In the genomic region with DNA sequence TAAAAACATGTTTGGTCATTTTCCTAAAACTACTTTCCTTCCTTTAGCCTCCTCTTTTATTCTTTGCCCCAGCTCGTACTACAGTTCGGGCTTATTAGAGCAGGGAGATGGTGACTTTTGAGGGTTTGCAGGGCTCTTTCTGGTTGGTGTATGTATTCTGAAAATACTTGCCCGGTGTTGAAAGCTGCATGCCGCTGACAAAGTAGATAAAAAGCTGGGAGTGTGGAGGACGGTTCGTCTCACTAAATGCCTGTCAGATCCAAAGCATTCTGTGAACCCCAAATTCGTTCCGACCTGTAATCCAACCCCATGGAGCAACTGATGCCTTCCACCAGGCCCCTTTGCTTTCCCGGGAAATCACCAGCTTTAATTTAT, we compare ENCODE assay signal across 9 cellular contexts. TPM values are rescaled to one million over a fixed set of nuclear protein-coding genes. Genes with fewer than 3 reads are reported as not detected.
DNase-seq lines count a peak whose midpoint lies in the region; ATAC-seq, FAIRE-seq and TF ChIP-seq lines count a peak whose summit lies in the region.
"Had no signal": no experiment of that assay in that cellular context is flagged by ENCODE, and none has a peak within 500 bp of the region (broad histone marks: within the 10 kb centered on the region; RNA-seq: fewer than 3 reads in every experiment).

No MANE protein-coding gene starts in this region.

- peaks cover 3% of the 10 kb centered on the region for H3K27me3 ChIP-seq in CD4-positive, alpha-beta memory T cell (ENCODE audit: insufficient read depth, low read length)
- no peaks in the 10 kb centered on the region for H3K27me3 ChIP-seq in IMR-90 (ENCODE audit: control insufficient read depth, insufficient read depth, low read length)
- H3K27me3 ChIP-seq in naive thymus-derived CD4-positive, alpha-beta T cell (ENCODE audit: control insufficient read depth in 2 of 2, insufficient read depth in 2 of 2, low read length in 2 of 2) = no peaks in the 10 kb centered on the region

- peaks cover 36% of the 10 kb centered on the region for H3K4me1 ChIP-seq in CD4-positive, alpha-beta memory T cell (ENCODE audit: insufficient read depth, low read length)
- H3K4me1 ChIP-seq in IMR-90 (ENCODE audit: control insufficient read depth, insufficient read depth, low read length) = peaks cover 10% of the 10 kb centered on the region
- H3K4me1 ChIP-seq in naive thymus-derived CD4-positive, alpha-beta T cell (ENCODE audit: control insufficient read depth in 2 of 2, insufficient read depth in 2 of 2, low read length in 2 of 2) = peaks cover 0 to 24% of the 10 kb centered on the region in 2 donors

- H2BK5ac ChIP-seq in IMR-90 (ENCODE audit: low read depth, low read length, poor library complexity, severe bottlenecking) = peak overlapping the region; percentile 84

- H3K79me1 ChIP-seq in IMR-90 (ENCODE audit: low read depth in 1 of 2, low read length in 2 of 2) = peaks cover 33 to 48% of the 10 kb centered on the region in 2 experiments

- intact Hi-C loops in CD4-positive, alpha-beta memory T cell (cut with micrococcal nuclease) = loop anchor here (2.0 kb wide), 1 partner anchor 25 kb away; no protein-coding TSS in a partner anchor
- intact Hi-C loops in IMR-90 (cut with micrococcal nuclease) = loop anchor here (2.0 to 10.0 kb wide), 3 partner anchors 71 to 241 kb away; partner anchors contain the start of gene TMEM131L
- intact Hi-C loops in naive thymus-derived CD4-positive, alpha-beta T cell (cut with micrococcal nuclease) = loop anchor here (2.0 to 10.0 kb wide), 3 partner anchors 25 to 439 kb away; no protein-coding TSS in a partner anchor

- peak overlapping the region; percentile 76 for H3K9ac ChIP-seq in IMR-90 (ENCODE audit: low read depth, low read length)

- CTCF ChIA-PET in CD4-positive, alpha-beta memory T cell (lab: Charles Lee; ENCODE audit: partially characterized antibody) = interaction anchor here (0.9 to 1.8 kb wide), 4 partner anchors 26 to 138 kb away, joined by 3 to 4 read pairs (median 4); no protein-coding TSS in a partner anchor
- CTCF ChIA-PET in IMR-90 (lab: Yijun Ruan, JAX) = interaction anchor here (0.6 to 1.4 kb wide), 3 partner anchors 11 to 80 kb away, joined by 3 to 6 read pairs (median 4); no protein-coding TSS in a partner anchor
- CTCF ChIA-PET in naive thymus-derived CD4-positive, alpha-beta T cell (lab: Charles Lee) = no interaction called here

- WGBS in IMR-90 (ENCODE audit: extremely low coverage in 2 of 2, insufficient read length in 1 of 2), 2 experiments = no CpG with 5 or more reads among the region's 9 CpGs

- no peak overlapping the region; the same call in 2 of the 3 replicates for H2BK15ac ChIP-seq in IMR-90 (ENCODE audit: low read depth, low read length)

- H3K4ac ChIP-seq in IMR-90 (ENCODE audit: low read depth, low read length) = peak overlapping the region; percentile 66

- peak overlapping the region; percentile 20 to 62 for H3K4me3 ChIP-seq in CD4-positive, alpha-beta memory T cell (ENCODE audit: low read length in 2 of 2)
- peak overlapping the region; percentile 39 for H3K4me3 ChIP-seq in IMR-90 (ENCODE audit: insufficient read depth, low read depth, low read length)
- H3K4me3 ChIP-seq in coronary artery = peak overlapping the region; percentile 82
- peak overlapping the region; percentile 62 for H3K4me3 ChIP-seq in naive thymus-derived CD4-positive, alpha-beta T cell (ENCODE audit: low read length)

- peak overlapping the region; percentile 78 for H3K18ac ChIP-seq in IMR-90 (ENCODE audit: low read depth, low read length)

- dilution Hi-C loops in IMR-90 (cut with HindIII; ENCODE audit: low sequenced_read_pairs, unreplicated experiment) = no loop called here

- no peak for TF ChIP-seq CTCF in IMR-90 (conservative IDR thresholded peaks at IDR 0.05; ENCODE audit: low read depth, low read length)
- TF ChIP-seq CTCF in coronary artery (IDR thresholded peaks at IDR 0.05) = no peak
- no peak for TF ChIP-seq CTCF in D721Med (IDR thresholded peaks at IDR 0.05; ENCODE audit: insufficient read depth, missing control alignments)

- peak overlapping the region; percentile 27 for H4K5ac ChIP-seq in IMR-90 (ENCODE audit: low read depth, low read length)

- FAIRE-seq in D721Med (lab: Jason Lieb, UNC) = no peak
- FAIRE-seq: islet of Langerhans had no signal

- H3K4me1 Mint-ChIP-seq in CD4-positive, alpha-beta memory T cell = peaks cover 33 to 64% (median 45%) of the 10 kb centered on the region in 4 donors
- H3K4me1 Mint-ChIP-seq in naive thymus-derived CD4-positive, alpha-beta T cell = peaks cover 23 to 56% (median 42%) of the 10 kb centered on the region in 7 donors

- BruUV-seq in IMR-90 (replicated peaks; lab: Mats Ljungman, UMichigan) = TSS peak; percentile 6

- H2AK9ac ChIP-seq in IMR-90 (replicated peaks; ENCODE audit: low read depth, low read length, poor library complexity) = peak overlapping the region; percentile 37

- H3K36me3 ChIP-seq in CD4-positive, alpha-beta memory T cell (ENCODE audit: insufficient read depth, low read length) = no peaks in the 10 kb centered on the region
- H3K36me3 ChIP-seq in IMR-90 (ENCODE audit: control insufficient read depth, insufficient read depth, low read length) = no peaks in the 10 kb centered on the region
- no peaks in the 10 kb centered on the region for H3K36me3 ChIP-seq in naive thymus-derived CD4-positive, alpha-beta T cell (ENCODE audit: control insufficient read depth in 2 of 3, insufficient read depth in 3 of 3, low read length in 3 of 3)

- peak overlapping the region; percentile 61 to 87 (median 71) for H3K27ac Mint-ChIP-seq in CD4-positive, alpha-beta memory T cell
- peak overlapping the region in 8 of 9 donors; percentile 19 to 91 (median 77) for H3K27ac Mint-ChIP-seq in naive thymus-derived CD4-positive, alpha-beta T cell

- in situ Hi-C loops in IMR-90 (cut with MboI; ENCODE audit: low sequenced_read_pairs) = no loop called here

- H3K9me3 Mint-ChIP-seq in CD4-positive, alpha-beta memory T cell = peaks cover 0 to 4% (median 0%) of the 10 kb centered on the region in 8 donors
- H3K9me3 Mint-ChIP-seq in naive thymus-derived CD4-positive, alpha-beta T cell = peaks cover 0 to 3% (median 0%) of the 10 kb centered on the region in 11 donors

- H3K14ac ChIP-seq in IMR-90 (replicated peaks; ENCODE audit: low read depth, low read length) = peak overlapping the region; percentile 84

- H3K9me3 ChIP-seq in CD4-positive, alpha-beta memory T cell (ENCODE audit: control insufficient read depth in 1 of 2, low read length in 2 of 2) = no peaks in the 10 kb centered on the region
- no peaks in the 10 kb centered on the region for H3K9me3 ChIP-seq in IMR-90 (ENCODE audit: control insufficient read depth, insufficient read depth, low read length)
- H3K9me3 ChIP-seq in naive thymus-derived CD4-positive, alpha-beta T cell (ENCODE audit: control insufficient read depth in 2 of 3, low read length in 3 of 3) = no peaks in the 10 kb centered on the region

- peak overlapping the region; percentile 84 to 92 (median 90) for H3K4me3 Mint-ChIP-seq in CD4-positive, alpha-beta memory T cell
- peak overlapping the region; percentile 86 to 96 (median 92) for H3K4me3 Mint-ChIP-seq in naive thymus-derived CD4-positive, alpha-beta T cell

- H3K56ac ChIP-seq in IMR-90 (ENCODE audit: extremely low read depth, insufficient read depth, low read length) = peak overlapping the region; percentile 37

- peak overlapping the region; percentile 20 for H4K91ac ChIP-seq in IMR-90 (ENCODE audit: insufficient read depth, low read depth, low read length)

- ATAC-seq in IMR-90 (ENCODE audit: low read depth) (peak; percentile 9; the same call in 1 of the 2 replicates), GM18867 (IDR thresholded peaks at IDR 0.05; ENCODE audit: unreplicated experiment) (no peak)
- ATAC-seq in naive thymus-derived CD4-positive, alpha-beta T cell = no peak

- peak overlapping the region; percentile 36; the same call in 1 of the 2 replicates for H2AK5ac ChIP-seq in IMR-90 (ENCODE audit: low read depth, low read length)

- no peaks in the 10 kb centered on the region for H3K27me3 Mint-ChIP-seq in CD4-positive, alpha-beta memory T cell
- H3K27me3 Mint-ChIP-seq in naive thymus-derived CD4-positive, alpha-beta T cell = peaks cover 0 to 58% (median 3%) of the 10 kb centered on the region in 5 donors

- peak overlapping the region; percentile 56 for H3K27ac ChIP-seq in CD4-positive, alpha-beta memory T cell (ENCODE audit: low read depth, low read length)
- H3K27ac ChIP-seq in IMR-90 (ENCODE audit: insufficient read depth, low read length) (peak overlapping the region; percentile 86), coronary artery (peak overlapping the region; percentile 85 to 91)
- peak overlapping the region; percentile 60 for H3K27ac ChIP-seq in naive thymus-derived CD4-positive, alpha-beta T cell (ENCODE audit: low read depth, low read length)

- H4K8ac ChIP-seq in IMR-90 (ENCODE audit: low read depth in 2 of 2, low read length in 2 of 2) = peak overlapping the region; percentile 49 to 58; a peak in 2 of 4 replicates

- no peak for DNase-seq in CD4-positive, alpha-beta memory T cell
- DNase-seq in IMR-90 (no peak), coronary artery (ENCODE audit: low spot score) (no peak), NCI-H748 (lab: John Stamatoyannopoulos, UW; ENCODE audit: unreplicated experiment) (no peak), D721Med (ENCODE audit: insufficient read length, low spot score) (no peak), dedifferentiated amniotic fluid mesenchymal stem cell (ENCODE audit: extremely low spot score) (no peak)
- no peak for DNase-seq in naive thymus-derived CD4-positive, alpha-beta T cell

- H3K36me3 Mint-ChIP-seq in CD4-positive, alpha-beta memory T cell = peaks cover 0 to 3% of the 10 kb centered on the region in 2 donors
- H3K36me3 Mint-ChIP-seq in naive thymus-derived CD4-positive, alpha-beta T cell = peaks cover 0 to 13% (median 0%) of the 10 kb centered on the region in 5 donors

- POLR2A ChIA-PET in CD4-positive, alpha-beta memory T cell (lab: Charles Lee; ENCODE audit: partially characterized antibody) = interaction anchor here (0.6 to 2.4 kb wide), 6 partner anchors 11 to 71 kb away, joined by 3 to 10 read pairs (median 6); partner anchors contain the start of gene TRIM2
- POLR2A ChIA-PET in IMR-90 (lab: Charles Lee; ENCODE audit: unreplicated experiment) = no interaction called here
- POLR2A ChIA-PET in naive thymus-derived CD4-positive, alpha-beta T cell (lab: Charles Lee) = interaction anchor here (0.6 to 1.2 kb wide), 2 partner anchors 275 to 499 kb away, joined by 3 to 4 read pairs; no protein-coding TSS in a partner anchor

- H3K4me2 ChIP-seq in IMR-90 (ENCODE audit: low read depth, low read length) = peak overlapping the region; percentile 66

- H3K23ac ChIP-seq in IMR-90 (ENCODE audit: low read depth, low read length) = peak overlapping the region; percentile 81

- peak overlapping the region; percentile 65 for H2AFZ ChIP-seq in IMR-90 (replicated peaks; ENCODE audit: low read length, poor library complexity)

- TF ChIP-seq POLR2A in IMR-90 (IDR thresholded peaks at IDR 0.05; ENCODE audit: low read depth, low read length) = no peak

- TF ChIP-seq RAD21 in IMR-90 (IDR thresholded peaks at IDR 0.05; ENCODE audit: low read length) = no peak

- no peak overlapping the region for H2BK20ac ChIP-seq in IMR-90 (ENCODE audit: low read depth, low read length)

- H4K20me1 ChIP-seq in IMR-90 (ENCODE audit: insufficient read depth, low read length) = no peaks in the 10 kb centered on the region

- peak overlapping the region; percentile 75; the same call in 1 of the 2 replicates for H2BK120ac ChIP-seq in IMR-90 (ENCODE audit: low read depth, low read length)

- H3K9me1 ChIP-seq in IMR-90 (ENCODE audit: insufficient read depth, low read length) = peaks cover 9% of the 10 kb centered on the region; the same call in 1 of the 2 replicates

RNA-seq across cellular contexts. Expression of gene TRIM2, which starts 19.2 kb away (rescaled TPM):
- total RNA-seq in CD4-positive, alpha-beta memory T cell = 10 to 100 TPM; 11.9 to 12.3 TPM
- polyA plus RNA-seq in CD4-positive, alpha-beta memory T cell = 1 to 10 TPM; 7.5 to 9.1 TPM
- 52.2 and 64.2 TPM in 2 replicates for total RNA-seq in IMR-90 (2012; rRNA removed)
- polyA plus RNA-seq in IMR-90 (2012; rRNA removed) = 15.9 and 16.0 TPM in 2 replicates
- polyA plus RNA-seq in IMR-90 (2012; cell fraction: cytosol; rRNA removed) = 6.7 and 14.0 TPM in 2 replicates
- polyA plus RNA-seq in IMR-90 (2012; cell fraction: nucleus; rRNA removed; ENCODE audit: low replicate concordance) = 19.2 and 24.1 TPM in 2 replicates
- total RNA-seq in naive thymus-derived CD4-positive, alpha-beta T cell = 1 to 10 TPM in 4 of 5 experiments, under 1 TPM in 1; 0.12 to 3.9 (median 2.3) TPM
- 1 to 10 TPM in 1 of 2 donors, under 1 TPM in 1; 0.86 to 1.7 TPM for polyA plus RNA-seq in naive thymus-derived CD4-positive, alpha-beta T cell
